Comparison of ENCODE assay signal across 19 cellular contexts in the genomic region with DNA sequence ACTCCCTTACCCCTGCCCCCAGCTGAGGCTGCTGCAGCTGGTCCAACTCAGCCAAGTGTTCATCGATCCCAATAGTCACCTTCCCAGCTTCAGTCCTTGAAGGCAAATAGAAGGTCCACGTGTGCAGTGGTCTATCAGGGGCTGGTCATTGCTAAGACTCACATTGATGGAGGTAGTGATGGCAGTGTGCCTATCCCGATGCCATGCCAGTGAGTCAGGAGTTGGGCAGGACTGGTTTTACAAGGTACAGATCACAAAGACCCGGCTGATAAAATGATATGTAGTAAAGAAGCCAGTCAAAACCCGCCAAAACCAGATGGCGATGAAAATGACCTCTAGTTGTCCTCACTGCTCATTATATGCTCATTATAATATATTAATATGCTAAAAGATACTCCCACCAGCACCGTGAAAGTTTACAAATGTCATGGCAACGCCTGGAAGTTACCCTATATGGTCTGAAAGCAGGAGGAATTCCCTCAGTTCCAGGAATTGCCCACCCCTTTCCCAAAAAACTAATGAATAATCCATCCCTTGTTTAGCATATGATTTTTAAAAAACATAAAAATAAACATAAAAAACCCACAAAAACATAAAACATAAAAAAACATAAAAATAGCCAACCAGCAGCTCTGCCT. TPM values are rescaled to one million over a fixed set of nuclear protein-coding genes. Genes with fewer than 3 reads are reported as not detected.
"Had no signal": no experiment of that assay in that cellular context is flagged by ENCODE, and none has a peak within 500 bp of the region (broad histone marks: within the 10 kb centered on the region; RNA-seq: fewer than 3 reads in every experiment).

No MANE protein-coding gene starts in this region.

- H3K9me3 ChIP-seq: sigmoid colon, uterus had no signal

- DNase-seq: activated T-cell treated with anti-CD3 and anti-CD28 coated beads, Interleukin-2, amount 50 U/mL, for 1 hour; amygdala; brain microvascular endothelial cell; cerebellar nuclear complex; effector memory CD8-positive, alpha-beta T cell; foreskin fibroblast; immature natural killer cell; left colon; naive thymus-derived CD8-positive, alpha-beta T cell; sigmoid colon; stimulated activated CD4-positive, alpha-beta T cell treated with anti-CD3 and anti-CD28 coated beads, Interleukin-4, amount 100 ng/mL, for 1 hour; stimulated activated CD8-positive, alpha-beta memory T cell treated with anti-CD3 and anti-CD28 coated beads, Interleukin-4, amount 100 ng/mL, for 48 hours; T-helper 2 cell; uterus had no signal

- H3K27ac ChIP-seq: brain microvascular endothelial cell, sigmoid colon, uterus had no signal

- H3K27me3 ChIP-seq: brain microvascular endothelial cell, uterus had no signal

- H3K4me3 ChIP-seq: sigmoid colon, uterus had no signal

- ATAC-seq: effector memory CD8-positive, alpha-beta T cell; left colon; naive thymus-derived CD8-positive, alpha-beta T cell had no signal

- H3K27ac Mint-ChIP-seq: activated naive CD4-positive, alpha-beta T cell treated with anti-CD3 and anti-CD28 coated beads, Interleukin-2, amount 50 U/mL, for 24 hours; dendritic cell treated with granulocyte-macrophage colony-stimulating factor and Interleukin-4, amounts not matched to agents 40 ng/mL and 50 ng/mL, for 4 days; effector memory CD8-positive, alpha-beta T cell; immature natural killer cell; naive thymus-derived CD8-positive, alpha-beta T cell had no signal

- H3K4me1 Mint-ChIP-seq: activated naive CD4-positive, alpha-beta T cell treated with anti-CD3 and anti-CD28 coated beads, Interleukin-2, amount 50 U/mL, for 24 hours; immature natural killer cell; naive thymus-derived CD8-positive, alpha-beta T cell had no signal

- H3K27me3 Mint-ChIP-seq: activated naive CD4-positive, alpha-beta T cell treated with anti-CD3 and anti-CD28 coated beads, Interleukin-2, amount 50 U/mL, for 24 hours; dendritic cell treated with granulocyte-macrophage colony-stimulating factor and Interleukin-4, amounts not matched to agents 40 ng/mL and 50 ng/mL, for 4 days had no signal

- H3K4me3 Mint-ChIP-seq: activated naive CD4-positive, alpha-beta T cell treated with anti-CD3 and anti-CD28 coated beads, Interleukin-2, amount 50 U/mL, for 24 hours; dendritic cell treated with granulocyte-macrophage colony-stimulating factor and Interleukin-4, amounts not matched to agents 40 ng/mL and 50 ng/mL, for 4 days; effector memory CD8-positive, alpha-beta T cell; immature natural killer cell; naive thymus-derived CD8-positive, alpha-beta T cell had no signal

- H3K9me3 Mint-ChIP-seq: activated naive CD4-positive, alpha-beta T cell treated with anti-CD3 and anti-CD28 coated beads, Interleukin-2, amount 50 U/mL, for 24 hours; dendritic cell treated with granulocyte-macrophage colony-stimulating factor and Interleukin-4, amounts not matched to agents 40 ng/mL and 50 ng/mL, for 4 days; effector memory CD8-positive, alpha-beta T cell; immature natural killer cell; naive thymus-derived CD8-positive, alpha-beta T cell had no signal

- H3K36me3 ChIP-seq: brain microvascular endothelial cell, sigmoid colon, uterus had no signal

- H3K36me3 Mint-ChIP-seq: activated naive CD4-positive, alpha-beta T cell treated with anti-CD3 and anti-CD28 coated beads, Interleukin-2, amount 50 U/mL, for 24 hours; immature natural killer cell; naive thymus-derived CD8-positive, alpha-beta T cell had no signal

- H3K4me1 ChIP-seq: sigmoid colon, uterus had no signal

RNA-seq across cellular contexts. Expression of a gene that starts 2.9 kb away (rescaled TPM):
- total RNA-seq: left colon; lung microvascular endothelial cell; mononuclear cell; naive thymus-derived CD8-positive, alpha-beta T cell; omental fat pad; sigmoid colon; uterus had no signal

RNA-seq across cellular contexts. Expression of a gene that starts 29.3 kb away (rescaled TPM):
- total RNA-seq: left colon; lung microvascular endothelial cell; mononuclear cell; naive thymus-derived CD8-positive, alpha-beta T cell; omental fat pad; sigmoid colon; uterus had no signal

RNA-seq across cellular contexts. Expression of a gene that starts 46.8 kb away (rescaled TPM):
- total RNA-seq: left colon; lung microvascular endothelial cell; mononuclear cell; naive thymus-derived CD8-positive, alpha-beta T cell; omental fat pad; sigmoid colon; uterus had no signal
